29 cellular contexts compared by ENCODE assay signal in genomic region chr9:18700714-18701113, GRCh38.
DNase-seq lines count a peak whose midpoint lies in the region; ATAC-seq and TF ChIP-seq lines count a peak whose summit lies in the region.
"Had no signal": no experiment of that assay in that cellular context is flagged by ENCODE, and none has a peak within 500 bp of the region (broad histone marks: within the 10 kb centered on the region; RNA-seq: fewer than 3 reads in every experiment).

No MANE protein-coding gene starts in this region.

- no peak for DNase-seq in WTC11 (ENCODE audit: low spot score)
- DNase-seq: 8988T; ACHN; AML-193; BE2C; C1 segment of cervical spinal cord; Caco-2; Calu3; CD4-positive, alpha-beta memory T cell; CD4-positive, alpha-beta T cell; CD4-positive, CD25-positive, alpha-beta regulatory T cell; CD8-positive, alpha-beta memory T cell; CD8-positive, alpha-beta T cell; COR-L47; DMS 273 treated with DMSO at 0.1 percent for 48 hours; DMS153; DMS53; DMS79; DMS79 treated with DMSO at 0.1 percent for 48 hours; DND-41; EL had no signal

- peaks cover 26% of the 10 kb centered on the region for H3K9me3 Mint-ChIP-seq in WTC11

- CTCF ChIA-PET in HEK293 (lab: Yijun Ruan, JAX) (no interaction called here), WTC11 (lab: Charles Lee) (no interaction called here)

- H3K27me3 Mint-ChIP-seq in WTC11 (ENCODE audit: low read depth), result no peaks in the 10 kb centered on the region
- H3K27me3 Mint-ChIP-seq: B cell; CD4-positive, alpha-beta T cell had no signal

- H3K4me3 Mint-ChIP-seq in WTC11, result no peak overlapping the region
- H3K4me3 Mint-ChIP-seq: B cell; CD14-positive monocyte; CD4-positive, alpha-beta memory T cell; CD4-positive, alpha-beta T cell; CD4-positive, CD25-positive, alpha-beta regulatory T cell; CD8-positive, alpha-beta memory T cell; CD8-positive, alpha-beta T cell had no signal

- POLR2A ChIA-PET in HEK293 (lab: Yijun Ruan, JAX) (no interaction called here), WTC11 (lab: Charles Lee) (no interaction called here)

- 0 out of 2 replicates have a peak, but pooled peaks cover 2% of the 10 kb centered on the region for H3K4me1 ChIP-seq in HEK293 (ENCODE audit: control insufficient read depth, insufficient read depth, low read length)
- H3K4me1 ChIP-seq: A549; BE2C; BLaER1; BLaER1 treated with 17β-estradiol and CSF1 and Interleukin-3, amounts not matched to agents 10 nM and 100 nM; Caco-2 had no signal

- H3K27ac Mint-ChIP-seq in WTC11, result no peak overlapping the region
- H3K27ac Mint-ChIP-seq: B cell; CD14-positive monocyte; CD4-positive, alpha-beta memory T cell; CD4-positive, alpha-beta T cell; CD4-positive, CD25-positive, alpha-beta regulatory T cell; CD8-positive, alpha-beta memory T cell; CD8-positive, alpha-beta T cell had no signal

- peaks cover 16% of the 10 kb centered on the region for H3K36me3 Mint-ChIP-seq in WTC11
- H3K36me3 Mint-ChIP-seq: CD14-positive monocyte; CD4-positive, alpha-beta memory T cell; CD4-positive, CD25-positive, alpha-beta regulatory T cell; CD8-positive, alpha-beta memory T cell; CD8-positive, alpha-beta T cell had no signal

- H3K27ac ChIP-seq in HEK293 (ENCODE audit: extremely low read depth, low read depth, low read length), result no peak overlapping the region
- H3K27ac ChIP-seq: 22Rv1; A549; BLaER1; BLaER1 treated with 17β-estradiol and CSF1 and Interleukin-3, amounts not matched to agents 10 nM and 100 nM; C4-2B had no signal

- ATAC-seq in WTC11, result no peak
- ATAC-seq: A549; CD8-positive, alpha-beta T cell had no signal

- H3K4me1 Mint-ChIP-seq in WTC11, result no peaks in the 10 kb centered on the region
- H3K4me1 Mint-ChIP-seq: B cell; CD14-positive monocyte; CD4-positive, alpha-beta memory T cell; CD4-positive, CD25-positive, alpha-beta regulatory T cell; CD8-positive, alpha-beta memory T cell had no signal

- no peaks in the 10 kb centered on the region for H3K9me3 ChIP-seq in HEK293 (ENCODE audit: control insufficient read depth, insufficient read depth, low read depth, low read length)
- H3K9me3 ChIP-seq: A549, BE2C, Caco-2 had no signal

- H3K36me3 ChIP-seq in HEK293 (ENCODE audit: control insufficient read depth in 2 of 2, insufficient read depth in 1 of 2, low read length in 2 of 2), result no peaks in the 10 kb centered on the region
- H3K36me3 ChIP-seq: BE2C; BLaER1; BLaER1 treated with 17β-estradiol and CSF1 and Interleukin-3, amounts not matched to agents 10 nM and 100 nM had no signal

- no peak overlapping the region for H3K4me3 ChIP-seq in HEK293 (ENCODE audit: low read depth, low read length)
- H3K4me3 ChIP-seq: A549; BLaER1; BLaER1 treated with 17β-estradiol and CSF1 and Interleukin-3, amounts not matched to agents 10 nM and 100 nM had no signal

- TF ChIP-seq CTCF in HEK293 (tag by site-specific recombination; IDR thresholded peaks at IDR 0.05) (no peak), WTC11 (IDR thresholded peaks at IDR 0.05) (no peak)

TF ChIP-seq in HEK293, 187 proteins besides CTCF, POLR2A, EP300 and RAD21:
- TF ChIP-seq ZBTB48 (tag by site-specific recombination; IDR thresholded peaks at IDR 0.05), result no peak
- TF ChIP-seq ZNF510 (tag by site-specific recombination; IDR thresholded peaks at IDR 0.05; ENCODE audit: insufficient replicate concordance), result peak; percentile 99
- TF ChIP-seq ZNF623 (tag by site-specific recombination; IDR thresholded peaks at IDR 0.05), result no peak

TF ChIP-seq in WTC11, 78 proteins besides CTCF, POLR2A, EP300 and RAD21 (continues in another document):
- TF ChIP-seq USF1 (CRISPR knock-in tag; IDR thresholded peaks at IDR 0.05), result no peak
- TF ChIP-seq ZNF416 (CRISPR knock-in tag; IDR thresholded peaks at IDR 0.05), result no peak
- no peak for TF ChIP-seq FOXP1 (CRISPR knock-in tag; IDR thresholded peaks at IDR 0.05; ENCODE audit: borderline replicate concordance)
- no peak for TF ChIP-seq CBFB (CRISPR knock-in tag; IDR thresholded peaks at IDR 0.05; ENCODE audit: low read depth)
- TF ChIP-seq CREM (CRISPR knock-in tag; IDR thresholded peaks at IDR 0.05), result no peak
- TF ChIP-seq SOX15 (CRISPR knock-in tag; IDR thresholded peaks at IDR 0.05), result no peak
- TF ChIP-seq NR2C2 (CRISPR knock-in tag; IDR thresholded peaks at IDR 0.05), result no peak
- TF ChIP-seq TP53 (CRISPR knock-in tag; IDR thresholded peaks at IDR 0.05), result no peak
- no peak for TF ChIP-seq ZNF263 (CRISPR knock-in tag; IDR thresholded peaks at IDR 0.05; ENCODE audit: low read depth)
- no peak for TF ChIP-seq STAT6 (CRISPR knock-in tag; conservative IDR thresholded peaks at IDR 0.05; ENCODE audit: low read depth)
- no peak for TF ChIP-seq GRHL2 (CRISPR knock-in tag; IDR thresholded peaks at IDR 0.05; ENCODE audit: insufficient replicate concordance, severe bottlenecking)
- TF ChIP-seq ATF1 (CRISPR knock-in tag; IDR thresholded peaks at IDR 0.05), result no peak
- no peak for TF ChIP-seq FOXP4 (CRISPR knock-in tag; IDR thresholded peaks at IDR 0.05)
- no peak for TF ChIP-seq AFF4 (CRISPR knock-in tag; IDR thresholded peaks at IDR 0.05; ENCODE audit: borderline replicate concordance)
